Comparison of ENCODE assay signal across 18 cellular contexts in the genomic region with DNA sequence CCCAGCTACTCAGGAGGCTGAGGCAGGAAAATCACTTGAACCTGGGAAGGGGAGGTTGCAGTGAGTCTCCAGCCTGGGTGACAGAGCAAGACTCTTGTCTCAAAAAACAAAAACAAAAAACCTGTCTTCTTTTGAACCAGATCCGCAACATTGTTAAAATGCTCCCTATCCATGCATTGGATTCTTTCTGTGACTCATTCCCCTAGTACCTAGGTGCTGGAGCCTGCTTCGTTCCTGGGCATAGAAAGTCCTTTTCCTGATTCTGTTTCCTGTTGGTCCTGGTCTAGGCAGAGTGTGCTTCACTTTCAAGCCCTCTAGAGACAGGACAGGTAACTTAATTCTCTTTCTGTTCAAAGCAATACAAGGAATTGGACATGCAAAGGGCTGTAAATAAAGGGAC. TPM values are rescaled to one million over a fixed set of nuclear protein-coding genes. Genes with fewer than 3 reads are reported as not detected.
DNase-seq lines count a peak whose midpoint lies in the region; ATAC-seq and TF ChIP-seq lines count a peak whose summit lies in the region.
"Had no signal": no experiment of that assay in that cellular context is flagged by ENCODE, and none has a peak within 500 bp of the region (broad histone marks: within the 10 kb centered on the region; RNA-seq: fewer than 3 reads in every experiment).

No MANE protein-coding gene starts in this region.

- peaks cover 5% of the 10 kb centered on the region for H3K27me3 Mint-ChIP-seq in neural progenitor cell (ENCODE audit: insufficient read depth, low read depth)

- H3K4me2 ChIP-seq in PC-3 (ENCODE audit: low read length) = peak overlapping the region; percentile 29
- H3K4me2 ChIP-seq in neural progenitor cell = no peak overlapping the region
- H3K4me2 ChIP-seq: KMS-11 had no signal

- POLR2A ChIA-PET in HEK293 (lab: Yijun Ruan, JAX) (no interaction called here), PC-3 (lab: Charles Lee; ENCODE audit: unreplicated experiment) (no interaction called here)

- H2AFZ ChIP-seq in PC-3 (ENCODE audit: low read length) (no peak overlapping the region), neural progenitor cell (replicated peaks) (no peak overlapping the region)

- H3K36me3 Mint-ChIP-seq in neural progenitor cell = peaks cover 16% of the 10 kb centered on the region
- H3K36me3 Mint-ChIP-seq: activated naive CD8-positive, alpha-beta T cell treated with anti-CD3 and anti-CD28 coated beads, Interleukin-2, amount 10 ng/mL, durations not matched to agents 7 days and 5 days had no signal

- intact Hi-C loops in PC-3 (cut with micrococcal nuclease) = no loop called here
- intact Hi-C loops in tibial artery (cut with DNase I; ENCODE audit: low total_unique reads) = no loop called here

- H3K4me3 Mint-ChIP-seq in neural progenitor cell = no peak overlapping the region
- H3K4me3 Mint-ChIP-seq: activated naive CD8-positive, alpha-beta T cell treated with anti-CD3 and anti-CD28 coated beads, Interleukin-2, amount 10 ng/mL, durations not matched to agents 7 days and 5 days; T-helper 17 cell had no signal

- TF ChIP-seq EP300 in gastroesophageal sphincter (IDR thresholded peaks at IDR 0.05) = no peak

- H3K4me1 Mint-ChIP-seq in neural progenitor cell = peaks cover 26% of the 10 kb centered on the region

- H3K27ac ChIP-seq in HEK293 (ENCODE audit: extremely low read depth, low read depth, low read length) = peak overlapping the region; percentile 2; the same call in 1 of the 2 replicates
- peak overlapping the region; percentile 5; the same call in 1 of the 2 replicates for H3K27ac ChIP-seq in PC-3 (ENCODE audit: low read length)
- peak overlapping the region; percentile 22 for H3K27ac ChIP-seq in neural progenitor cell
- no peak overlapping the region for H3K27ac ChIP-seq in tibial artery
- peak overlapping the region in 1 of 4 donors; percentile 45 for H3K27ac ChIP-seq in gastroesophageal sphincter
- H3K27ac ChIP-seq: KMS-11, testis had no signal

- H3K4me3 ChIP-seq in HEK293 (ENCODE audit: low read depth, low read length) = no peak overlapping the region
- H3K4me3 ChIP-seq in PC-3 (ENCODE audit: low read length) = no peak overlapping the region
- no peak overlapping the region for H3K4me3 ChIP-seq in epithelial cell of esophagus (ENCODE audit: low read length)
- H3K4me3 ChIP-seq in neural progenitor cell = no peak overlapping the region
- no peak overlapping the region for H3K4me3 ChIP-seq in tibial artery
- H3K4me3 ChIP-seq in gastroesophageal sphincter = no peak overlapping the region
- H3K4me3 ChIP-seq: mucosa of descending colon, testis had no signal

- H3K79me2 ChIP-seq in PC-3 (ENCODE audit: low read length) (peaks cover 95% of the 10 kb centered on the region), neural progenitor cell (ENCODE audit: low read depth) (peaks cover 97% of the 10 kb centered on the region)

- no peaks in the 10 kb centered on the region for H3K9me3 ChIP-seq in HEK293 (ENCODE audit: control insufficient read depth, insufficient read depth, low read depth, low read length)
- H3K9me3 ChIP-seq in PC-3 (ENCODE audit: low read length) = no peaks in the 10 kb centered on the region
- H3K9me3 ChIP-seq in neural progenitor cell (ENCODE audit: low read depth) = no peaks in the 10 kb centered on the region
- no peaks in the 10 kb centered on the region for H3K9me3 ChIP-seq in tibial artery
- H3K9me3 ChIP-seq in gastroesophageal sphincter = no peaks in the 10 kb centered on the region
- H3K9me3 ChIP-seq: mucosa of descending colon, testis had no signal

- 56 to 64% methylated on average over 2 of the region's 2 CpGs for WGBS in gastroesophageal sphincter (ENCODE audit: low coverage in 1 of 2), 2 donors

- CTCF ChIA-PET in HEK293 (lab: Yijun Ruan, JAX) (no interaction called here), PC-3 (lab: Charles Lee) (no interaction called here)

- BruUV-seq in PC-3 (replicated peaks; lab: Mats Ljungman, UMichigan) = no TSS peak

- H4K20me1 ChIP-seq in PC-3 (ENCODE audit: low read length) (peaks cover 14% of the 10 kb centered on the region; the same call in 1 of the 2 replicates), neural progenitor cell (ENCODE audit: low read depth) (peaks cover 64% of the 10 kb centered on the region)

- TF ChIP-seq CTCF in HEK293 (tag by site-specific recombination; IDR thresholded peaks at IDR 0.05) (no peak), PC-3 (conservative IDR thresholded peaks at IDR 0.05; ENCODE audit: low read depth, low read length) (no peak; the same call in 1 of the 2 replicates), epithelial cell of esophagus (IDR thresholded peaks at IDR 0.05; ENCODE audit: insufficient read depth, low read depth, low read length, missing control alignments) (no peak), neural progenitor cell (IDR thresholded peaks at IDR 0.05) (no peak), tibial artery (IDR thresholded peaks at IDR 0.05) (no peak), gastroesophageal sphincter (IDR thresholded peaks at IDR 0.05) (no peak)

- peaks cover 5% of the 10 kb centered on the region; the same call in 1 of the 2 replicates for H3K4me1 ChIP-seq in HEK293 (ENCODE audit: control insufficient read depth, insufficient read depth, low read length)
- peaks cover 29% of the 10 kb centered on the region for H3K4me1 ChIP-seq in PC-3 (ENCODE audit: insufficient read depth, low read length)
- peaks cover 20% of the 10 kb centered on the region for H3K4me1 ChIP-seq in neural progenitor cell
- peaks cover 0 to 54% (median 28%) of the 10 kb centered on the region in 4 donors for H3K4me1 ChIP-seq in tibial artery
- peaks cover 0 to 75% (median 21%) of the 10 kb centered on the region in 3 donors for H3K4me1 ChIP-seq in gastroesophageal sphincter

- H3K36me3 ChIP-seq in HEK293 (ENCODE audit: control insufficient read depth in 2 of 2, insufficient read depth in 1 of 2, low read length in 2 of 2) (peaks cover 0 to 7% of the 10 kb centered on the region in 2 experiments; a peak in 2 of 3 replicates), PC-3 (ENCODE audit: low read depth, low read length) (peaks cover 4% of the 10 kb centered on the region; the same call in 1 of the 2 replicates), neural progenitor cell (no peaks in the 10 kb centered on the region), tibial artery (no peaks in the 10 kb centered on the region), gastroesophageal sphincter (no peaks in the 10 kb centered on the region)

- H3K9me3 Mint-ChIP-seq in neural progenitor cell = no peaks in the 10 kb centered on the region
- H3K9me3 Mint-ChIP-seq: activated naive CD8-positive, alpha-beta T cell treated with anti-CD3 and anti-CD28 coated beads, Interleukin-2, amount 10 ng/mL, durations not matched to agents 7 days and 5 days had no signal

- H3K9me2 ChIP-seq in PC-3 (replicated peaks; ENCODE audit: low read length) = no peaks in the 10 kb centered on the region

- no peak overlapping the region for H3K27ac Mint-ChIP-seq in neural progenitor cell
- H3K27ac Mint-ChIP-seq: activated naive CD8-positive, alpha-beta T cell treated with anti-CD3 and anti-CD28 coated beads, Interleukin-2, amount 10 ng/mL, durations not matched to agents 7 days and 5 days; T-helper 17 cell had no signal

- TF ChIP-seq POLR2A in gastroesophageal sphincter (IDR thresholded peaks at IDR 0.05) = no peak

- ATAC-seq in PC-3 = peak; percentile 78
- ATAC-seq in GM21367 (IDR thresholded peaks at IDR 0.05; ENCODE audit: unreplicated experiment) = no peak
- no peak for ATAC-seq in gastroesophageal sphincter
- ATAC-seq: mucosa of descending colon, T-helper 17 cell had no signal

- no peak overlapping the region for H3K9ac ChIP-seq in PC-3 (ENCODE audit: low read length)
- H3K9ac ChIP-seq in neural progenitor cell = no peak overlapping the region
- H3K9ac ChIP-seq: KMS-11 had no signal

- H3F3A ChIP-seq in PC-3 (ENCODE audit: low read length, unreplicated experiment) (no peaks in the 10 kb centered on the region), neural progenitor cell (ENCODE audit: low read depth) (peaks cover 13% of the 10 kb centered on the region)

- peak; percentile 87 for DNase-seq in PC-3
- DNase-seq in epithelial cell of esophagus (ENCODE audit: low read depth) = peak; percentile 78
- no peak for DNase-seq in neural progenitor cell (ENCODE audit: low spot score)
- no peak for DNase-seq in tibial artery
- no peak for DNase-seq in amygdala (lab: John Stamatoyannopoulos, UW)
- DNase-seq: activated naive CD8-positive, alpha-beta T cell treated with anti-CD3 and anti-CD28 coated beads, Interleukin-2, amount 10 ng/mL, durations not matched to agents 7 days and 5 days; activated T-cell treated with anti-CD3 and anti-CD28 coated beads for 4 hours; DMS153; HCEC 1CT; mucosa of descending colon; NCI-H526 treated with DMSO at 0.1 percent for 48 hours; RPMI8226; T-helper 17 cell; testis had no signal

- no peaks in the 10 kb centered on the region for H3K27me3 ChIP-seq in PC-3 (ENCODE audit: low read length)
- no peaks in the 10 kb centered on the region for H3K27me3 ChIP-seq in neural progenitor cell
- H3K27me3 ChIP-seq in tibial artery = no peaks in the 10 kb centered on the region
- no peaks in the 10 kb centered on the region for H3K27me3 ChIP-seq in gastroesophageal sphincter
- H3K27me3 ChIP-seq: testis had no signal

TF ChIP-seq in HEK293, 187 proteins besides CTCF, POLR2A, EP300 and RAD21:
- TF ChIP-seq ZNF600 (tag by site-specific recombination; IDR thresholded peaks at IDR 0.05) = peak; percentile 93
- no peak for TF ChIP-seq ZNF48 (tag by site-specific recombination; IDR thresholded peaks at IDR 0.05)
- TF ChIP-seq KLF1 (tag by site-specific recombination; IDR thresholded peaks at IDR 0.05) = no peak

RNA-seq across cellular contexts. Expression of a gene that starts 5.2 kb away (rescaled TPM):
- total RNA-seq in PC-3 (2014; rRNA removed) = 46.4 and 50.6 TPM in 2 replicates
- 30.5 and 36.2 TPM in 2 replicates for total RNA-seq in neural progenitor cell (ENCODE audit: low replicate concordance)
- total RNA-seq in gastroesophageal sphincter = 100 to 1,000 TPM in 1 of 4 donors, 10 to 100 TPM in 3; 30.7 to 156 (median 45.1) TPM

Comparison
In these comparisons a context has a peak if more than half of its experiments do, and no peak if none do; other contexts are left out.
1. H3K27ac ChIP-seq: peak in HEK293 (single experiment), PC-3 (single experiment) and neural progenitor cell (single experiment); none in tibial artery (0 of 2).
2. DNase-seq: peak in PC-3 (single experiment) and epithelial cell of esophagus (single experiment); none in neural progenitor cell (single experiment), tibial artery (0 of 2) and amygdala (0 of 56).